Comparison of ENCODE assay signal across 9 cellular contexts in genomic region chr14:41201721-41202120, GRCh38.
"Had no signal": no experiment of that assay in that cellular context is flagged by ENCODE, and none has a peak within 500 bp of the region (broad histone marks: within the 10 kb centered on the region; RNA-seq: fewer than 3 reads in every experiment).

No MANE protein-coding gene starts in this region.

- H2AFZ ChIP-seq: GM23248 had no signal

- H3K36me3 ChIP-seq: HAP-1 had no signal

- FAIRE-seq: HTR-8/SVneo, K562 had no signal

- ATAC-seq: HCT116, K562 had no signal

- H3K4me3 ChIP-seq: GM23248, HAP-1, K562 had no signal

- H3K9me3 ChIP-seq: HAP-1 had no signal

- H3K9ac ChIP-seq: GM23248 had no signal

- DNase-seq: GM23248, GOT3, H7, HFFc6, IMR-90 had no signal

- H3K27ac ChIP-seq: GM23248 had no signal
